ENCODE assay signal across 35 cellular contexts in the genomic region with DNA sequence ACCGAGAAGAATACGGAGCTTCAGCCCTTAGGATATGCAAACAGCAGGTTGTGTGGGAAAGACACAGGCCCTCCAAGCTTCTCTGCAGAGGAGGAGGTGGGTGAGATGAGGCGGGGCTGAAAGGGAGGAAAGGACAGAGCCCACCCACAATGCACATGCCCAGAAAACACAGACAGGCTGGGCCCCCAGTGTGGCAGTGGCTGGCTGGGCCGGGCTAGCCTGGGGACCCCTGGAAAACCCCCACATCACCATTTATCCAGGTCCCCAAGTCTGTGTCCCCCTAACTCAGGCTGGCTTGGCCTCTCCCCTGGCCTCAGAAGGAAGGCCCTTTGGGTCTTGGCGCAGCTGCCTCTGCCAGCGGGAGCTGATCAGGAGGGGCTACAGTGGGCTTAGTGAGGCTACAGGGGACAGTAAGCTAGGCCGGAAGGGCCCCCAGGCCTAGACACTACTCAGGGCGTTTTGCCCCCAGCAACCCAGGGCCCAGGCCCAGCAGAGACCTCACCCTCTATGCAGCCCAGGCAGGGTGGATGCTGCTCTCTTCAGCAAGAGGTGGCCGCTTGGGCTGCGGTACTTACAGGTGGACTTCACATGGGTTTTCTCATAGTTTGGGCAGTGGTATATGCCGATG.
"Had no signal": no experiment of that assay in that cellular context is flagged by ENCODE, and none has a peak within 500 bp of the region (broad histone marks: within the 10 kb centered on the region; RNA-seq: fewer than 3 reads in every experiment).

No MANE protein-coding gene starts in this region.

- H3K27me3 ChIP-seq: body of pancreas, brain microvascular endothelial cell, breast epithelium had no signal

- H3K36me3 ChIP-seq: brain microvascular endothelial cell, breast epithelium had no signal

- H3K27ac Mint-ChIP-seq: activated B cell treated with CpG ODN at 0.5 μM for 24 hours; activated CD4-positive, alpha-beta memory T cell treated with anti-CD3 and anti-CD28 coated beads for 36 hours; activated CD4-positive, alpha-beta T cell treated with anti-CD3 and anti-CD28 coated beads, Interleukin-2, amount 10 ng/mL, durations not matched to agents 24 days and 14 days; activated CD8-positive, alpha-beta T cell treated with anti-CD3 and anti-CD28 coated beads for 36 hours; activated naive CD4-positive, alpha-beta T cell treated with anti-CD3 and anti-CD28 coated beads, Interleukin-2, amount 10 ng/mL, durations not matched to agents 7 days and 5 days; activated naive CD4-positive, alpha-beta T cell treated with anti-CD3 and anti-CD28 coated beads, Interleukin-2, amount 50 U/mL, for 24 hours; activated naive CD8-positive, alpha-beta T cell; activated naive CD8-positive, alpha-beta T cell treated with anti-CD3 and anti-CD28 coated beads, Interleukin-2, amount 10 ng/mL, durations not matched to agents 7 days and 5 days; activated naive CD8-positive, alpha-beta T cell treated with anti-CD3 and anti-CD28 coated beads, Interleukin-2, amount 50 U/mL, for 24 hours; activated T-helper 2 cell treated with anti-CD3 and anti-CD28 coated beads, Interferon-gamma antibody, Interleukin-2, Interleukin-4, amounts not matched to agents 10 μg/mL and 5 μg/mL and 100 μg/mL, durations not matched to agents 14 hours and 24 hours and 36 hours; T-helper 1 cell treated with Interleukin-12 subunit alpha and Interleukin-12 subunit beta and Interleukin-4 antibody, amounts not matched to agents 30 μg/mL and 1 μg/mL, for 36 hours; T-helper 2 cell treated with Interferon-gamma antibody and Interleukin-4, amounts not matched to agents 5 μg/mL and 100 μg/mL, for 36 hours had no signal

- H3K36me3 Mint-ChIP-seq: activated naive CD4-positive, alpha-beta T cell treated with anti-CD3 and anti-CD28 coated beads, Interleukin-2, amount 10 ng/mL, durations not matched to agents 7 days and 5 days; activated naive CD8-positive, alpha-beta T cell had no signal

- DNase-seq: activated B cell treated with CpG ODN at 0.5 μM for 24 hours; activated CD4-positive, alpha-beta memory T cell treated with anti-CD3 and anti-CD28 coated beads for 36 hours; activated CD4-positive, alpha-beta T cell treated with anti-CD3 and anti-CD28 coated beads for 4 hours; activated CD4-positive, alpha-beta T cell treated with anti-CD3 and anti-CD28 coated beads, Interleukin-2, amount 10 ng/mL, durations not matched to agents 24 days and 14 days; activated CD4-positive, alpha-beta T cell treated with anti-CD3 and anti-CD28 coated beads, Interleukin-2, amount 50 U/mL, for 1 hour; activated CD4-positive, alpha-beta T cell treated with anti-CD3 and anti-CD28 coated beads, Interleukin-2, amount 50 U/mL, for 4 hours; activated CD4-positive, CD25-positive, alpha-beta regulatory T cell treated with anti-CD3 and anti-CD28 coated beads, Interleukin-2, amount 50 U/mL, for 72 hours; activated CD8-positive, alpha-beta memory T cell treated with anti-CD3 and anti-CD28 coated beads, Interleukin-2, amount 50 U/mL, for 4 hours; activated CD8-positive, alpha-beta T cell treated with anti-CD3 and anti-CD28 coated beads for 36 hours; activated effector memory CD4-positive, alpha-beta T cell treated with Interleukin-2 at 50 U/mL for 16 hours; activated gamma-delta T cell; activated naive CD4-positive, alpha-beta T cell treated with anti-CD3 and anti-CD28 coated beads, Interleukin-2, amount 10 ng/mL, durations not matched to agents 7 days and 5 days; activated naive CD4-positive, alpha-beta T cell treated with Interleukin-2 at 50 U/mL for 16 hours; activated naive CD8-positive, alpha-beta T cell treated with anti-CD3 and anti-CD28 coated beads, Interleukin-2, amount 10 ng/mL, durations not matched to agents 7 days and 5 days; activated naive CD8-positive, alpha-beta T cell treated with anti-CD3 and anti-CD28 coated beads, Interleukin-2, amount 50 U/mL, for 24 hours; activated T-cell treated with anti-CD3 and anti-CD28 coated beads for 4 hours; activated T-cell treated with anti-CD3 and anti-CD28 coated beads, Interleukin-2, amount 50 U/mL, for 1 hour; activated T-cell treated with anti-CD3 and anti-CD28 coated beads, Interleukin-2, amount 50 U/mL, for 48 hours; amygdala; anterior cingulate cortex; body of pancreas; brain microvascular endothelial cell; caudate nucleus; cerebellar nuclear complex; T-helper 1 cell; T-helper 2 cell; T-helper 9 cell had no signal

- H3K9me3 ChIP-seq: body of pancreas had no signal

- H3K4me1 Mint-ChIP-seq: activated B cell treated with CpG ODN at 0.5 μM for 24 hours; activated CD4-positive, alpha-beta T cell treated with anti-CD3 and anti-CD28 coated beads, Interleukin-2, amount 10 ng/mL, durations not matched to agents 24 days and 14 days; activated naive CD4-positive, alpha-beta T cell treated with anti-CD3 and anti-CD28 coated beads, Interleukin-2, amount 10 ng/mL, durations not matched to agents 7 days and 5 days; activated naive CD4-positive, alpha-beta T cell treated with anti-CD3 and anti-CD28 coated beads, Interleukin-2, amount 50 U/mL, for 24 hours; activated naive CD8-positive, alpha-beta T cell treated with anti-CD3 and anti-CD28 coated beads, Interleukin-2, amount 10 ng/mL, durations not matched to agents 7 days and 5 days; activated naive CD8-positive, alpha-beta T cell treated with anti-CD3 and anti-CD28 coated beads, Interleukin-2, amount 50 U/mL, for 24 hours; central memory CD8-positive, alpha-beta T cell had no signal

- H3K4me3 ChIP-seq: body of pancreas, breast epithelium had no signal

- H3K27me3 Mint-ChIP-seq: activated B cell treated with CpG ODN at 0.5 μM for 24 hours; activated CD4-positive, alpha-beta memory T cell treated with anti-CD3 and anti-CD28 coated beads for 36 hours; activated CD4-positive, alpha-beta T cell treated with anti-CD3 and anti-CD28 coated beads, Interleukin-2, amount 10 ng/mL, durations not matched to agents 24 days and 14 days; activated CD8-positive, alpha-beta T cell treated with anti-CD3 and anti-CD28 coated beads for 36 hours; activated naive CD4-positive, alpha-beta T cell treated with anti-CD3 and anti-CD28 coated beads, Interleukin-2, amount 10 ng/mL, durations not matched to agents 7 days and 5 days; activated naive CD8-positive, alpha-beta T cell treated with anti-CD3 and anti-CD28 coated beads, Interleukin-2, amount 10 ng/mL, durations not matched to agents 7 days and 5 days; activated naive CD8-positive, alpha-beta T cell treated with anti-CD3 and anti-CD28 coated beads, Interleukin-2, amount 50 U/mL, for 24 hours; central memory CD8-positive, alpha-beta T cell had no signal

- H3K4me3 Mint-ChIP-seq: activated B cell treated with CpG ODN at 0.5 μM for 24 hours; activated CD4-positive, alpha-beta memory T cell treated with anti-CD3 and anti-CD28 coated beads for 36 hours; activated CD4-positive, alpha-beta T cell treated with anti-CD3 and anti-CD28 coated beads, Interleukin-2, amount 10 ng/mL, durations not matched to agents 24 days and 14 days; activated CD8-positive, alpha-beta T cell treated with anti-CD3 and anti-CD28 coated beads for 36 hours; activated naive CD4-positive, alpha-beta T cell treated with anti-CD3 and anti-CD28 coated beads, Interleukin-2, amount 10 ng/mL, durations not matched to agents 7 days and 5 days; activated naive CD4-positive, alpha-beta T cell treated with anti-CD3 and anti-CD28 coated beads, Interleukin-2, amount 50 U/mL, for 24 hours; activated naive CD8-positive, alpha-beta T cell; activated naive CD8-positive, alpha-beta T cell treated with anti-CD3 and anti-CD28 coated beads, Interleukin-2, amount 10 ng/mL, durations not matched to agents 7 days and 5 days; activated naive CD8-positive, alpha-beta T cell treated with anti-CD3 and anti-CD28 coated beads, Interleukin-2, amount 50 U/mL, for 24 hours; central memory CD8-positive, alpha-beta T cell; T-helper 1 cell treated with Interleukin-12 subunit alpha and Interleukin-12 subunit beta and Interleukin-4 antibody, amounts not matched to agents 30 μg/mL and 1 μg/mL, for 36 hours; T-helper 2 cell treated with Interferon-gamma antibody and Interleukin-4, amounts not matched to agents 5 μg/mL and 100 μg/mL, for 36 hours had no signal

- ATAC-seq: activated CD8-positive, alpha-beta T cell treated with anti-CD3 and anti-CD28 coated beads for 36 hours; activated naive CD8-positive, alpha-beta T cell treated with anti-CD3 and anti-CD28 coated beads, Interleukin-2, amount 50 U/mL, for 24 hours; body of pancreas had no signal

- H3K27ac ChIP-seq: body of pancreas, brain microvascular endothelial cell, breast epithelium, VCaP had no signal

- H3K4me1 ChIP-seq: body of pancreas, breast epithelium had no signal
